Comparison of ENCODE assay signal across 14 cellular contexts in the genomic region with DNA sequence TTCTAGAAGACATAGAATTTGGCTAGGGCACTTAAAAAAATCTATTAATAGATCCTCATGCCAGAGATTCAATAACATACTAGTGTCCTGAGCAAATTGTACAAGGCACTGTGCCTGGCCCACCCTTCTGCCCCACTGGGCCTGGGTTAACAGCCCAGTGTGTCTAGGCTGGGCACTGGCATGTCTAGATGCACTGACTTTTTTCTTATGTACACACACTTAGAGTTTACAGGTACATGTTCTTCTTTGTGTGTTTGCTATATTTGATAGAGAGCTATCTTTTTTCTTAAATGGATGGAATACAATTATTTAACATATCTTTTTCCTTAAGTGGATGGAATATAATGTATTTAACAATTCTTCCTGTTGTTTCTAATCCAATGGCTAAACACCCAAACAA.
DNase-seq lines count a peak whose midpoint lies in the region; ATAC-seq and TF ChIP-seq lines count a peak whose summit lies in the region.
"Had no signal": no experiment of that assay in that cellular context is flagged by ENCODE, and none has a peak within 500 bp of the region (broad histone marks: within the 10 kb centered on the region; RNA-seq: fewer than 3 reads in every experiment).

No MANE protein-coding gene starts in this region.

- H3K4me1 ChIP-seq in cardiac muscle cell (ENCODE audit: low read depth) (peaks cover 24% of the 10 kb centered on the region), upper lobe of left lung (peaks cover 26 to 40% (median 33%) of the 10 kb centered on the region in 4 donors)

- no peak overlapping the region for H3K4me2 ChIP-seq in neural cell (ENCODE audit: low read length)

- no peaks in the 10 kb centered on the region for H3K9me3 ChIP-seq in cardiac muscle cell (ENCODE audit: low read depth)
- H3K9me3 ChIP-seq in neural cell (ENCODE audit: low read length) = no peaks in the 10 kb centered on the region
- H3K9me3 ChIP-seq in upper lobe of left lung = no peaks in the 10 kb centered on the region

- no peaks in the 10 kb centered on the region for H3K79me2 ChIP-seq in neural cell (replicated peaks; ENCODE audit: insufficient read depth, low read length)

- H3K9ac ChIP-seq in neural cell (ENCODE audit: low read length) = no peak overlapping the region

- ATAC-seq in left cardiac atrium (no peak), upper lobe of left lung (ENCODE audit: low FRiP score in 2 of 2) (no peak)
- ATAC-seq: sciatic nerve had no signal

- DNase-seq in cardiac muscle cell (ENCODE audit: low read depth in 1 of 2, low spot score in 1 of 2) = no peak
- no peak for DNase-seq in left cardiac atrium
- no peak for DNase-seq in dorsolateral prefrontal cortex
- DNase-seq in upper lobe of left lung = no peak
- no peak for DNase-seq in MV-4-11 (lab: John Stamatoyannopoulos, UW)
- DNase-seq in activated CD8-positive, alpha-beta memory T cell treated with anti-CD3 and anti-CD28 coated beads for 24 hours = no peak
- DNase-seq in NAMALWA (ENCODE audit: low spot score) = no peak
- DNase-seq: activated CD4-positive, alpha-beta T cell treated with anti-CD3 and anti-CD28 coated beads, Interleukin-2, amount 50 U/mL, for 4 hours; activated naive CD8-positive, alpha-beta T cell treated with anti-CD3 and anti-CD28 coated beads, Interleukin-2, amount 10 ng/mL, durations not matched to agents 7 days and 5 days; activated T-cell treated with anti-CD3 and anti-CD28 coated beads, Interleukin-2, amount 50 U/mL, for 48 hours; CD4-positive, alpha-beta memory T cell; NCI-H1092 treated with DMSO at 0.1 percent for 48 hours had no signal

- H4K20me1 ChIP-seq in neural cell (ENCODE audit: insufficient read depth) = no peaks in the 10 kb centered on the region

- no peak for TF ChIP-seq POLR2A in upper lobe of left lung (IDR thresholded peaks at IDR 0.05)

- H3K4me3 ChIP-seq in cardiac muscle cell = no peak overlapping the region
- no peak overlapping the region for H3K4me3 ChIP-seq in dorsolateral prefrontal cortex
- H3K4me3 ChIP-seq in neural cell (ENCODE audit: low read length) = peak overlapping the region; percentile 30
- no peak overlapping the region for H3K4me3 ChIP-seq in upper lobe of left lung

- no peaks in the 10 kb centered on the region for H3F3A ChIP-seq in neural cell (ENCODE audit: insufficient read depth, low read length, poor library complexity, severe bottlenecking)

- intact Hi-C loops in left cardiac atrium (cut with DNase I) (no loop called here), dorsolateral prefrontal cortex (cut with DNase I) (no loop called here)

- no peaks in the 10 kb centered on the region for H3K9me2 ChIP-seq in neural cell (ENCODE audit: insufficient read depth, low read length)

- H3K27ac ChIP-seq in cardiac muscle cell (peak overlapping the region; percentile 70), dorsolateral prefrontal cortex (peak overlapping the region in 35 of 59 donors; percentile 0 to 75 (median 46)), neural cell (ENCODE audit: low read length) (peak overlapping the region; percentile 50), upper lobe of left lung (peak overlapping the region in 3 of 4 donors; percentile 0 to 88 (median 81))

- no peaks in the 10 kb centered on the region for H3K27me3 ChIP-seq in cardiac muscle cell
- no peaks in the 10 kb centered on the region for H3K27me3 ChIP-seq in dorsolateral prefrontal cortex
- no peaks in the 10 kb centered on the region for H3K27me3 ChIP-seq in neural cell (ENCODE audit: insufficient read depth, low read depth, low read length)
- H3K27me3 ChIP-seq in upper lobe of left lung = no peaks in the 10 kb centered on the region

- H3K36me3 ChIP-seq in cardiac muscle cell (no peaks in the 10 kb centered on the region), neural cell (ENCODE audit: insufficient read depth, low read length) (no peaks in the 10 kb centered on the region), upper lobe of left lung (no peaks in the 10 kb centered on the region)

- no peak overlapping the region for H2AFZ ChIP-seq in neural cell (ENCODE audit: low read depth, low read length)

- TF ChIP-seq EP300 in neural cell (conservative IDR thresholded peaks at IDR 0.05; ENCODE audit: poor library complexity, severe bottlenecking) = no peak
- no peak for TF ChIP-seq EP300 in upper lobe of left lung (IDR thresholded peaks at IDR 0.05)

- TF ChIP-seq CTCF in cardiac muscle cell (IDR thresholded peaks at IDR 0.05; ENCODE audit: low read depth, low read length) (no peak), dorsolateral prefrontal cortex (IDR thresholded peaks at IDR 0.05 in 54 of 56, conservative IDR thresholded peaks at IDR 0.05 in 2 of 56; ENCODE audit: low read depth in 1 of 56, partially characterized antibody in 56 of 56) (no peak), neural cell (IDR thresholded peaks at IDR 0.05; ENCODE audit: poor library complexity, severe bottlenecking) (no peak), upper lobe of left lung (IDR thresholded peaks at IDR 0.05) (no peak)

- TF ChIP-seq RAD21 in neural cell (conservative IDR thresholded peaks at IDR 0.05) = no peak

TF ChIP-seq in neural cell, 6 proteins besides CTCF, POLR2A, EP300 and RAD21:
- TF ChIP-seq SMC3 (conservative IDR thresholded peaks at IDR 0.05; ENCODE audit: poor library complexity) = no peak
- no peak for TF ChIP-seq MXI1 (conservative IDR thresholded peaks at IDR 0.05; ENCODE audit: poor library complexity, severe bottlenecking)
- no peak for TF ChIP-seq REST (IDR thresholded peaks at IDR 0.05; ENCODE audit: borderline replicate concordance)
- no peak for TF ChIP-seq EZH2 (IDR thresholded peaks at IDR 0.05; ENCODE audit: borderline replicate concordance, insufficient read depth, low read length, poor library complexity, severe bottlenecking)
- no peak for TF ChIP-seq POLR2AphosphoS5 (IDR thresholded peaks at IDR 0.05)
- TF ChIP-seq TAF1 (IDR thresholded peaks at IDR 0.05; ENCODE audit: low read depth) = no peak
